ENCODE assay signal across 22 cellular contexts in the genomic region with DNA sequence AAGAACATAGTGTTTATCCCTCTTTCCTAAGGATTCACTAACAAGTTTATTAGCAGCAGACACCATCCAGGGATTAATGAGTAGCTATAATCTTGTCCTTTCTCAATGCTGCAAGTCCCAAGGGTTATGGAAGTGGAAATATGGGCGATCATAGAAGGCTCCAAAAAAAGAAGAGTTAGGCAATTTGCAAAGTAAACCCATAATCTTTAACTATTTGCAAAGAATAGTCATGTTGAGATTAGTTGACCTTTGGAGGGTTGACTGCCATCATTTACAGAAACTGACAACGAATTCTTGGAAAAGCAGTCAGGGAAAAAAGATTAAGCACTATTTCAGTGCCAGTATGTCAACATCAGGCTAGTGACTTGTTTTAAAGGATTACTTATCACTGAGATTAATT.
DNase-seq lines count a peak whose midpoint lies in the region; ATAC-seq, FAIRE-seq and TF ChIP-seq lines count a peak whose summit lies in the region.
"Had no signal": no experiment of that assay in that cellular context is flagged by ENCODE, and none has a peak within 500 bp of the region (broad histone marks: within the 10 kb centered on the region; RNA-seq: fewer than 3 reads in every experiment).

No MANE protein-coding gene starts in this region.

- H3K4me1 ChIP-seq in testis: no peaks in the 10 kb centered on the region
- H3K4me1 ChIP-seq: sigmoid colon had no signal

- no peaks in the 10 kb centered on the region for H3K36me3 ChIP-seq in testis (ENCODE audit: low read depth, missing control alignments)
- H3K36me3 ChIP-seq: neutrophil, sigmoid colon had no signal

- H3K27me3 ChIP-seq in testis: no peaks in the 10 kb centered on the region
- H3K27me3 ChIP-seq: neutrophil, sigmoid colon had no signal

- no peak overlapping the region for H3K4me3 Mint-ChIP-seq in nephron progenitor cell
- H3K4me3 Mint-ChIP-seq: activated CD4-positive, alpha-beta T cell treated with anti-CD3 and anti-CD28 coated beads, Interleukin-2, amount 10 ng/mL, durations not matched to agents 7 days and 5 days; CD8-positive, alpha-beta memory T cell; central memory CD8-positive, alpha-beta T cell; stimulated activated naive CD8-positive, alpha-beta T cell treated with anti-CD3 and anti-CD28 coated beads, Interleukin-15, amount 100 ng/mL, for 72 hours had no signal

- no peaks in the 10 kb centered on the region for H3K36me3 Mint-ChIP-seq in nephron progenitor cell (ENCODE audit: low read depth)
- H3K36me3 Mint-ChIP-seq: CD8-positive, alpha-beta memory T cell had no signal

- peak overlapping the region; percentile 43 for H3K27ac Mint-ChIP-seq in nephron progenitor cell
- H3K27ac Mint-ChIP-seq: activated CD4-positive, alpha-beta T cell treated with anti-CD3 and anti-CD28 coated beads, Interleukin-2, amount 10 ng/mL, durations not matched to agents 7 days and 5 days; CD8-positive, alpha-beta memory T cell; stimulated activated naive CD8-positive, alpha-beta T cell treated with anti-CD3 and anti-CD28 coated beads, Interleukin-15, amount 100 ng/mL, for 72 hours had no signal

- FAIRE-seq in D721Med (lab: Jason Lieb, UNC): peak; percentile 97

- no peaks in the 10 kb centered on the region for H3K9me3 ChIP-seq in testis
- H3K9me3 ChIP-seq: neutrophil, sigmoid colon had no signal

- no peaks in the 10 kb centered on the region for H3K4me1 Mint-ChIP-seq in nephron progenitor cell
- H3K4me1 Mint-ChIP-seq: activated CD4-positive, alpha-beta T cell treated with anti-CD3 and anti-CD28 coated beads, Interleukin-2, amount 10 ng/mL, durations not matched to agents 7 days and 5 days; CD8-positive, alpha-beta memory T cell; central memory CD8-positive, alpha-beta T cell; stimulated activated naive CD8-positive, alpha-beta T cell treated with anti-CD3 and anti-CD28 coated beads, Interleukin-15, amount 100 ng/mL, for 72 hours had no signal

- no peak for TF ChIP-seq POLR2A in testis (IDR thresholded peaks at IDR 0.05)

- H3K9me3 Mint-ChIP-seq in nephron progenitor cell: no peaks in the 10 kb centered on the region
- H3K9me3 Mint-ChIP-seq: activated CD4-positive, alpha-beta T cell treated with anti-CD3 and anti-CD28 coated beads, Interleukin-2, amount 10 ng/mL, durations not matched to agents 7 days and 5 days; stimulated activated naive CD8-positive, alpha-beta T cell treated with anti-CD3 and anti-CD28 coated beads, Interleukin-15, amount 100 ng/mL, for 72 hours had no signal

- no peak overlapping the region for H3K27ac ChIP-seq in testis
- H3K27ac ChIP-seq: neutrophil, sigmoid colon had no signal

- TF ChIP-seq CTCF in D721Med (IDR thresholded peaks at IDR 0.05; ENCODE audit: insufficient read depth, missing control alignments) (no peak), nephron progenitor cell (IDR thresholded peaks at IDR 0.05) (no peak), testis (IDR thresholded peaks at IDR 0.05) (no peak)

- no peaks in the 10 kb centered on the region for H3K27me3 Mint-ChIP-seq in nephron progenitor cell (ENCODE audit: low read depth, poor library complexity)
- H3K27me3 Mint-ChIP-seq: activated CD4-positive, alpha-beta T cell treated with anti-CD3 and anti-CD28 coated beads, Interleukin-2, amount 10 ng/mL, durations not matched to agents 7 days and 5 days; CD8-positive, alpha-beta memory T cell; central memory CD8-positive, alpha-beta T cell; stimulated activated naive CD8-positive, alpha-beta T cell treated with anti-CD3 and anti-CD28 coated beads, Interleukin-15, amount 100 ng/mL, for 72 hours had no signal

- DNase-seq in D721Med (ENCODE audit: insufficient read length, low spot score) (no peak), NCI-H69 (lab: John Stamatoyannopoulos, UW) (peak; percentile 94), fibroblast of peridontal ligament (ENCODE audit: extremely low read depth) (peak; percentile 15), nephron progenitor cell (no peak), testis (no peak), cortex of kidney (lab: John Stamatoyannopoulos, UW) (no peak), NCI-H2029 (lab: John Stamatoyannopoulos, UW) (no peak)
- DNase-seq: activated CD4-positive, alpha-beta T cell treated with anti-CD3 and anti-CD28 coated beads, Interleukin-2, amount 10 ng/mL, durations not matched to agents 7 days and 5 days; activated CD8-positive, alpha-beta memory T cell treated with anti-CD3 and anti-CD28 coated beads, Interleukin-2, amount 50 U/mL, for 48 hours; activated gamma-delta T cell treated with Interleukin-2 at 50 U/mL for 16 hours; CD8-positive, alpha-beta memory T cell; effector CD4-positive, alpha-beta T cell; HCEC 1CT; hypothalamus; left cardiac atrium; Right ventricle myocardium superior; sigmoid colon; stimulated activated CD4-positive, alpha-beta T cell treated with anti-CD3 and anti-CD28 coated beads, Interleukin-1b, Interleukin-23, amount 100 ng/mL, for 48 hours; stimulated activated naive CD8-positive, alpha-beta T cell treated with anti-CD3 and anti-CD28 coated beads, Interleukin-15, amount 100 ng/mL, for 72 hours had no signal

- intact Hi-C loops in testis (cut with DNase I; ENCODE audit: low total_unique reads): no loop called here

- no peak for ATAC-seq in HG03460 (IDR thresholded peaks at IDR 0.05; ENCODE audit: unreplicated experiment)
- ATAC-seq: left cardiac atrium; stimulated activated naive CD8-positive, alpha-beta T cell treated with anti-CD3 and anti-CD28 coated beads, Interleukin-15, amount 100 ng/mL, for 72 hours had no signal

- H3K4me3 ChIP-seq in testis: no peak overlapping the region
- H3K4me3 ChIP-seq: sigmoid colon had no signal

- 39 to 51% methylated on average over 2 of the region's 2 CpGs for WGBS in testis, 2 donors

Comparison
In these comparisons a context has a peak if more than half of its experiments do, and no peak if none do; other contexts are left out.
1. DNase-seq: peak in NCI-H69 (single experiment) and fibroblast of peridontal ligament (single experiment); none in D721Med (single experiment), nephron progenitor cell (single experiment), testis (single experiment), cortex of kidney (single experiment) and NCI-H2029 (single experiment).